ENCODE assay signal across 9 cellular contexts in genomic region chr9:98989036-98990000, GRCh38. TPM values are rescaled to one million over a fixed set of nuclear protein-coding genes. Genes with fewer than 3 reads are reported as not detected.
DNase-seq lines count a peak whose midpoint lies in the region; ATAC-seq and TF ChIP-seq lines count a peak whose summit lies in the region.
"Had no signal": no experiment of that assay in that cellular context is flagged by ENCODE, and none has a peak within 500 bp of the region (broad histone marks: within the 10 kb centered on the region; RNA-seq: fewer than 3 reads in every experiment).

No MANE protein-coding gene starts in this region.

- H3K9me3 ChIP-seq in H9 (ENCODE audit: control insufficient read depth, low read depth, low read length) (peaks cover 9% of the 10 kb centered on the region), heart left ventricle (no peaks in the 10 kb centered on the region)

- H4K5ac ChIP-seq in H9 (ENCODE audit: insufficient read length, low read depth, low read length): no peak overlapping the region

- H3K23me2 ChIP-seq in H9 (ENCODE audit: insufficient read length, low read depth, low read length, poor library complexity, severe bottlenecking): no peaks in the 10 kb centered on the region

- intact Hi-C loops in heart left ventricle (cut with DNase I): no loop called here

- no peak overlapping the region for H3K9ac ChIP-seq in H9 (ENCODE audit: extremely low read depth, insufficient read length, low read length)

- no peak overlapping the region for H4K8ac ChIP-seq in H9 (replicated peaks; ENCODE audit: insufficient read length, low read depth, low read length)

- H3K79me1 ChIP-seq in H9 (ENCODE audit: insufficient read depth, low read depth, low read length, poor library complexity, severe bottlenecking): no peaks in the 10 kb centered on the region

- no peak overlapping the region for H3T11ph ChIP-seq in H9 (ENCODE audit: low read length)

- peaks cover 15 to 18% of the 10 kb centered on the region in 2 experiments for H3K4me1 Mint-ChIP-seq in H9
- peaks cover 6% of the 10 kb centered on the region for H3K4me1 Mint-ChIP-seq in activated naive CD8-positive, alpha-beta T cell treated with anti-CD3 and anti-CD28 coated beads for 36 hours

- peaks cover 0 to 52% (median 10%) of the 10 kb centered on the region in 9 donors for H3K36me3 ChIP-seq in heart left ventricle

- H3K27ac ChIP-seq in H9 (ENCODE audit: insufficient read length, low read depth, low read length) (no peak overlapping the region), heart left ventricle (peak overlapping the region in 11 of 12 donors; percentile 28 to 79 (median 65))

- no peak overlapping the region for H3K4me3 Mint-ChIP-seq in H9
- H3K4me3 Mint-ChIP-seq in activated naive CD8-positive, alpha-beta T cell treated with anti-CD3 and anti-CD28 coated beads for 36 hours: no peak overlapping the region

- H3K4ac ChIP-seq in H9 (ENCODE audit: low read depth, low read length): no peak overlapping the region

- no CpG with 5 or more reads among the region's 13 CpGs for WGBS in H9 (ENCODE audit: extremely low coverage, insufficient read length, low lambda C conversion rate)
- WGBS in heart left ventricle, 4 donors: 77 to 84% (median 79%) methylated on average over 13 of the region's 13 CpGs

- no peak overlapping the region for H2AK5ac ChIP-seq in H9 (ENCODE audit: insufficient read length, low read length)

- no peak overlapping the region for H2BK120ac ChIP-seq in H9 (ENCODE audit: low read depth, low read length, poor library complexity, severe bottlenecking)

- no peak for TF ChIP-seq POLR2A in heart left ventricle (IDR thresholded peaks at IDR 0.05)

- DNase-seq in H9: peak; percentile 30
- DNase-seq in SW480 (ENCODE audit: low spot score): peak; percentile 53
- peak in 4 of 5 donors; percentile 78 to 92 (median 88) for DNase-seq in heart left ventricle
- DNase-seq in stromal cell of bone marrow (ENCODE audit: low read depth): peak; percentile 99
- no peak for DNase-seq in hypothalamus (lab: John Stamatoyannopoulos, UW)
- no peak for DNase-seq in activated naive CD8-positive, alpha-beta T cell treated with anti-CD3 and anti-CD28 coated beads for 36 hours
- DNase-seq: NCI-H1105 treated with DMSO at 0.1 percent for 48 hours had no signal

- H2BK12ac ChIP-seq in H9 (ENCODE audit: insufficient read length, low read depth, low read length): no peak overlapping the region

- TF ChIP-seq CTCF in H9 (conservative IDR thresholded peaks at IDR 0.05): peak; percentile 42
- TF ChIP-seq CTCF in heart left ventricle (IDR thresholded peaks at IDR 0.05): peak in 2 of 12 donors; percentile 23 to 27

- H2BK5ac ChIP-seq in H9 (ENCODE audit: insufficient read length, low read length): no peak overlapping the region

- peaks cover 0 to 11% (median 6%) of the 10 kb centered on the region in 3 experiments; a peak in 5 of 7 replicates for H3K36me3 Mint-ChIP-seq in H9 (ENCODE audit: insufficient read depth in 1 of 3, low read depth in 3 of 3)
- H3K36me3 Mint-ChIP-seq in activated naive CD8-positive, alpha-beta T cell treated with anti-CD3 and anti-CD28 coated beads for 36 hours: no peaks in the 10 kb centered on the region

- H3K79me2 ChIP-seq in H9 (ENCODE audit: insufficient read depth, low read length): no peaks in the 10 kb centered on the region

- H4K20me1 ChIP-seq in H9 (ENCODE audit: control insufficient read depth, insufficient read depth, insufficient read length): no peaks in the 10 kb centered on the region

- H3K27me3 ChIP-seq in H9 (ENCODE audit: insufficient read depth, low read length): no peaks in the 10 kb centered on the region
- H3K27me3 ChIP-seq in heart left ventricle: no peaks in the 10 kb centered on the region

- peak; percentile 76 to 86 (median 84) for ATAC-seq in heart left ventricle
- ATAC-seq in HG03378 (IDR thresholded peaks at IDR 0.05; ENCODE audit: unreplicated experiment): no peak
- ATAC-seq in GM21528 (IDR thresholded peaks at IDR 0.05; ENCODE audit: low FRiP score, unreplicated experiment): no peak

- H4K91ac ChIP-seq in H9 (ENCODE audit: insufficient read length, low read depth, low read length): no peak overlapping the region

- H2BK15ac ChIP-seq in H9 (ENCODE audit: low read depth, low read length): no peak overlapping the region

- H3K27me3 Mint-ChIP-seq in H9 (ENCODE audit: low read depth): peaks cover 9% of the 10 kb centered on the region
- no peaks in the 10 kb centered on the region for H3K27me3 Mint-ChIP-seq in activated naive CD8-positive, alpha-beta T cell treated with anti-CD3 and anti-CD28 coated beads for 36 hours

- H3K23ac ChIP-seq in H9 (ENCODE audit: insufficient read length, low read depth, low read length): no peak overlapping the region

- H3K4me3 ChIP-seq in heart left ventricle: no peak overlapping the region

- H3K9me3 Mint-ChIP-seq in H9: peaks cover 8 to 15% of the 10 kb centered on the region in 2 experiments
- no peaks in the 10 kb centered on the region for H3K9me3 Mint-ChIP-seq in activated naive CD8-positive, alpha-beta T cell treated with anti-CD3 and anti-CD28 coated beads for 36 hours

- no peak overlapping the region for H3K56ac ChIP-seq in H9 (ENCODE audit: insufficient read length, low read depth, low read length)

- no peak overlapping the region for H3K18ac ChIP-seq in H9 (ENCODE audit: insufficient read length, low read depth, low read length)

- no peak overlapping the region for H3K4me2 ChIP-seq in H9 (ENCODE audit: insufficient read depth, insufficient read length, low read length)

- H2AFZ ChIP-seq in H9 (ENCODE audit: low read length): no peak overlapping the region

- no peak overlapping the region for H3K14ac ChIP-seq in H9 (ENCODE audit: insufficient read depth, low read length)

- no peak overlapping the region for H2BK20ac ChIP-seq in H9 (ENCODE audit: low read depth, low read length, poor library complexity, severe bottlenecking)

- H3K4me1 ChIP-seq in H9 (ENCODE audit: insufficient read depth, low read length): no peaks in the 10 kb centered on the region
- peaks cover 6 to 72% (median 43%) of the 10 kb centered on the region in 12 donors for H3K4me1 ChIP-seq in heart left ventricle

- H3K27ac Mint-ChIP-seq in H9: no peak overlapping the region; a peak in 1 of 7 replicates
- no peak overlapping the region for H3K27ac Mint-ChIP-seq in activated naive CD8-positive, alpha-beta T cell treated with anti-CD3 and anti-CD28 coated beads for 36 hours

RNA-seq across cellular contexts. Expression of gene COL15A1, which starts 45.6 kb away (rescaled TPM):
- total RNA-seq in H9 (2021): 0.15 TPM in 1 of 2 replicates, not detected in the other
- 10 to 100 TPM; 24.1 to 81.0 (median 46.7) TPM for total RNA-seq in heart left ventricle
- 10 to 100 TPM; 12.4 to 30.8 TPM for polyA plus RNA-seq in heart left ventricle
- under 1 TPM in 1 of 2 experiments, not detected in 1; 0.06 TPM for total RNA-seq in activated naive CD8-positive, alpha-beta T cell treated with anti-CD3 and anti-CD28 coated beads for 36 hours

Comparison
In these comparisons a context has a peak if more than half of its experiments do, and no peak if none do; other contexts are left out.
1. DNase-seq: peak in H9 (single experiment), SW480 (single experiment), heart left ventricle (4 of 5) and stromal cell of bone marrow (single experiment); none in hypothalamus (0 of 51) and activated naive CD8-positive, alpha-beta T cell treated with anti-CD3 and anti-CD28 coated beads for 36 hours (single experiment).
2. ATAC-seq: peak in heart left ventricle (4 of 4); none in HG03378 (single experiment) and GM21528 (single experiment).
3. RNA of gene COL15A1, which starts 45.6 kb away (total RNA-seq): 24.1 to 81.0 TPM in heart left ventricle; 0.15 TPM in H9 and 0.06 TPM in activated naive CD8-positive, alpha-beta T cell treated with anti-CD3 and anti-CD28 coated beads for 36 hours; every median in the first group is over 10 times any median in the second.